In the genomic region with DNA sequence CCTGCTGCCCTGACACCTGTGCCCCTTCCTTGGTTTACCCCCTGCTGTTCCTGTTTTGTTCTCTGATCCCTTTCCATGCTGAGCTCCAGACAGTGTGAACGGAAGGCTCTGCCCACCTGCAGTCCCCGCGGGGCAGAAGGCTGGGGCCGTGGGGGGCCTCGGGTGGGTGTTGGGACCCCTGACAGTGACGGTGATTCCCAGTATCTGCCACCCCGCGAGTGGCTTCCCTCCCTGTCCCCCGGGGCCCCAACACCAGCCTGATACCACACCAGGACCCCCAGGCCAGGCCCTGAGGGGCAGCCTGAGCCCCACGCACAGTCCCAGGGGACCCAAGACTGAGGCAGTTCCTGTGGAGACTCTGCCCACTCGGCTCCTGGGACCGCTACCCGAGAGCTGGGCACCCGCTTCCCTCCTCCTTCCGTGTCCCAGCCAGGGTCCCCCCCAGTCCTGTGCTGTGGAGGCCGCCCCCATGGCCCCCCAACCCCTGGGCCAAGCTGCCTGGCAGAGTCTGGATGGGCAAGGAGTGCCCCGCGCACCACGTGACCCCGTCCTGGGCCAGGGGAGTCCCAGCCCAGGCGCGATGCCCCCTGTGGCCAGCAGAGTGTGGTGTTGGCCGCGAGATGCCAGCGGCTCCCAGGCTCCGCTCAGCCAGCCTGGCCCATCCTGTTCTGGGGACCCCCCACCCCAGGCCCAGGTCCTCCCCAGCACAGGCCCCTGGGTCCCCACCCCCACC, we compare ENCODE assay signal across 1 cellular context.
TF ChIP-seq lines count a peak whose summit lies in the region.

No MANE protein-coding gene starts in this region.

TF ChIP-seq in HEK293, 187 proteins besides CTCF, POLR2A, EP300 and RAD21 (continued from another document and continues in another):
- TF ChIP-seq, protein P1, sequence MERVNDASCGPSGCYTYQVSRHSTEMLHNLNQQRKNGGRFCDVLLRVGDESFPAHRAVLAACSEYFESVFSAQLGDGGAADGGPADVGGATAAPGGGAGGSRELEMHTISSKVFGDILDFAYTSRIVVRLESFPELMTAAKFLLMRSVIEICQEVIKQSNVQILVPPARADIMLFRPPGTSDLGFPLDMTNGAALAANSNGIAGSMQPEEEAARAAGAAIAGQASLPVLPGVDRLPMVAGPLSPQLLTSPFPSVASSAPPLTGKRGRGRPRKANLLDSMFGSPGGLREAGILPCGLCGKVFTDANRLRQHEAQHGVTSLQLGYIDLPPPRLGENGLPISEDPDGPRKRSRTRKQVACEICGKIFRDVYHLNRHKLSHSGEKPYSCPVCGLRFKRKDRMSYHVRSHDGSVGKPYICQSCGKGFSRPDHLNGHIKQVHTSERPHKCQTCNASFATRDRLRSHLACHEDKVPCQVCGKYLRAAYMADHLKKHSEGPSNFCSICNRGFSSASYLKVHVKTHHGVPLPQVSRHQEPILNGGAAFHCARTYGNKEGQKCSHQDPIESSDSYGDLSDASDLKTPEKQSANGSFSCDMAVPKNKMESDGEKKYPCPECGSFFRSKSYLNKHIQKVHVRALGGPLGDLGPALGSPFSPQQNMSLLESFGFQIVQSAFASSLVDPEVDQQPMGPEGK (tag by site-specific recombination; IDR thresholded peaks at IDR 0.05): peak; percentile 70
- TF ChIP-seq KLF8 (tag by site-specific recombination; IDR thresholded peaks at IDR 0.05): no peak
- TF ChIP-seq ZNF701 (tag by site-specific recombination; IDR thresholded peaks at IDR 0.05): no peak
- no peak for TF ChIP-seq ZNF350 (tag by site-specific recombination; IDR thresholded peaks at IDR 0.05)
- TF ChIP-seq ZNF132 (tag by site-specific recombination; IDR thresholded peaks at IDR 0.05; ENCODE audit: borderline replicate concordance): no peak
- no peak for TF ChIP-seq ZFP41 (tag by site-specific recombination; IDR thresholded peaks at IDR 0.05; ENCODE audit: borderline replicate concordance)
- 0 out of 2 replicates have a peak, but pooled peaks have one; percentile 43 for TF ChIP-seq ZNF2 (tag by site-specific recombination; IDR thresholded peaks at IDR 0.05)
- TF ChIP-seq ZBTB7A (tag by site-specific recombination; IDR thresholded peaks at IDR 0.05; ENCODE audit: low read depth): 0 out of 2 replicates have a peak, but pooled peaks have one; percentile 7
- TF ChIP-seq ZNF629 (tag by site-specific recombination; IDR thresholded peaks at IDR 0.05): no peak
- TF ChIP-seq ZNF510 (tag by site-specific recombination; IDR thresholded peaks at IDR 0.05; ENCODE audit: insufficient replicate concordance): no peak
- no peak for TF ChIP-seq ZNF169 (tag by site-specific recombination; IDR thresholded peaks at IDR 0.05)
- TF ChIP-seq ZNF394 (tag by site-specific recombination; IDR thresholded peaks at IDR 0.05; ENCODE audit: borderline replicate concordance): no peak
- TF ChIP-seq ZNF837 (tag by site-specific recombination; IDR thresholded peaks at IDR 0.05): no peak
- TF ChIP-seq GFI1B (tag by site-specific recombination; IDR thresholded peaks at IDR 0.05): no peak
- TF ChIP-seq KLF1 (tag by site-specific recombination; IDR thresholded peaks at IDR 0.05): no peak
- no peak for TF ChIP-seq GLI4 (tag by site-specific recombination; IDR thresholded peaks at IDR 0.05)
- TF ChIP-seq, protein P2, sequence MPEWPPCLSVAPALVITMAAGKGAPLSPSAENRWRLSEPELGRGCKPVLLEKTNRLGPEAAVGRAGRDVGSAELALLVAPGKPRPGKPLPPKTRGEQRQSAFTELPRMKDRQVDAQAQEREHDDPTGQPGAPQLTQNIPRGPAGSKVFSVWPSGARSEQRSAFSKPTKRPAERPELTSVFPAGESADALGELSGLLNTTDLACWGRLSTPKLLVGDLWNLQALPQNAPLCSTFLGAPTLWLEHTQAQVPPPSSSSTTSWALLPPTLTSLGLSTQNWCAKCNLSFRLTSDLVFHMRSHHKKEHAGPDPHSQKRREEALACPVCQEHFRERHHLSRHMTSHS (tag by site-specific recombination; IDR thresholded peaks at IDR 0.05): no peak
- TF ChIP-seq ZNF610 (tag by site-specific recombination; IDR thresholded peaks at IDR 0.05; ENCODE audit: borderline replicate concordance): no peak
- no peak for TF ChIP-seq FEZF1 (tag by site-specific recombination; IDR thresholded peaks at IDR 0.05)
- no peak for TF ChIP-seq ZNF792 (tag by site-specific recombination; IDR thresholded peaks at IDR 0.05)
- TF ChIP-seq ZNF274 (IDR thresholded peaks at IDR 0.05; ENCODE audit: low read length): no peak
- no peak for TF ChIP-seq ZNF274 (tag by site-specific recombination; IDR thresholded peaks at IDR 0.05; ENCODE audit: borderline replicate concordance)
- no peak for TF ChIP-seq ZNF366 (tag by site-specific recombination; conservative IDR thresholded peaks at IDR 0.05)
- TF ChIP-seq ZXDB (tag by site-specific recombination; IDR thresholded peaks at IDR 0.05): no peak
- no peak for TF ChIP-seq BCL11A (tag by site-specific recombination; IDR thresholded peaks at IDR 0.05; ENCODE audit: low read depth)
- TF ChIP-seq, protein P3, sequence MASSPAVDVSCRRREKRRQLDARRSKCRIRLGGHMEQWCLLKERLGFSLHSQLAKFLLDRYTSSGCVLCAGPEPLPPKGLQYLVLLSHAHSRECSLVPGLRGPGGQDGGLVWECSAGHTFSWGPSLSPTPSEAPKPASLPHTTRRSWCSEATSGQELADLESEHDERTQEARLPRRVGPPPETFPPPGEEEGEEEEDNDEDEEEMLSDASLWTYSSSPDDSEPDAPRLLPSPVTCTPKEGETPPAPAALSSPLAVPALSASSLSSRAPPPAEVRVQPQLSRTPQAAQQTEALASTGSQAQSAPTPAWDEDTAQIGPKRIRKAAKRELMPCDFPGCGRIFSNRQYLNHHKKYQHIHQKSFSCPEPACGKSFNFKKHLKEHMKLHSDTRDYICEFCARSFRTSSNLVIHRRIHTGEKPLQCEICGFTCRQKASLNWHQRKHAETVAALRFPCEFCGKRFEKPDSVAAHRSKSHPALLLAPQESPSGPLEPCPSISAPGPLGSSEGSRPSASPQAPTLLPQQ (tag by site-specific recombination; IDR thresholded peaks at IDR 0.05): no peak
- TF ChIP-seq SP3 (tag by site-specific recombination; IDR thresholded peaks at IDR 0.05): no peak
- no peak for TF ChIP-seq HOXC10 (CRISPR knock-in tag; IDR thresholded peaks at IDR 0.05)
- TF ChIP-seq ZNF621 (tag by site-specific recombination; IDR thresholded peaks at IDR 0.05): no peak
- TF ChIP-seq PBX3 (CRISPR knock-in tag; IDR thresholded peaks at IDR 0.05): 0 out of 2 replicates have a peak, but pooled peaks have one; percentile 14
- TF ChIP-seq ZNF426 (tag by site-specific recombination; IDR thresholded peaks at IDR 0.05): no peak
- no peak for TF ChIP-seq ZNF174 (tag by site-specific recombination; IDR thresholded peaks at IDR 0.05)
- no peak for TF ChIP-seq ZNF707 (tag by site-specific recombination; IDR thresholded peaks at IDR 0.05)
- TF ChIP-seq ZBTB21 (tag by site-specific recombination; IDR thresholded peaks at IDR 0.05): no peak
- no peak for TF ChIP-seq ZNF544 (tag by site-specific recombination; IDR thresholded peaks at IDR 0.05)
- no peak for TF ChIP-seq ZNF624 (tag by site-specific recombination; IDR thresholded peaks at IDR 0.05)
- no peak for TF ChIP-seq ZNF670 (tag by site-specific recombination; IDR thresholded peaks at IDR 0.05; ENCODE audit: low read depth)
- no peak for TF ChIP-seq ZNF140 (tag by site-specific recombination; IDR thresholded peaks at IDR 0.05)
- no peak for TF ChIP-seq ZNF24 (tag by site-specific recombination; IDR thresholded peaks at IDR 0.05)
- TF ChIP-seq ZNF513 (tag by site-specific recombination; IDR thresholded peaks at IDR 0.05): no peak
- no peak for TF ChIP-seq HOXA7 (CRISPR knock-in tag; IDR thresholded peaks at IDR 0.05; ENCODE audit: borderline replicate concordance)
- no peak for TF ChIP-seq SALL2 (tag by site-specific recombination; IDR thresholded peaks at IDR 0.05; ENCODE audit: borderline replicate concordance)
- no peak for TF ChIP-seq PRDM4 (tag by site-specific recombination; IDR thresholded peaks at IDR 0.05)
- no peak for TF ChIP-seq ZFP37 (tag by site-specific recombination; IDR thresholded peaks at IDR 0.05)
- no peak for TF ChIP-seq PRDM2 (tag by site-specific recombination; IDR thresholded peaks at IDR 0.05; ENCODE audit: borderline replicate concordance)
- TF ChIP-seq SP2 (tag by site-specific recombination; IDR thresholded peaks at IDR 0.05): no peak
- TF ChIP-seq ZNF776 (tag by site-specific recombination; IDR thresholded peaks at IDR 0.05; ENCODE audit: borderline replicate concordance): no peak
- TF ChIP-seq ZNF76 (tag by site-specific recombination; IDR thresholded peaks at IDR 0.05; ENCODE audit: borderline replicate concordance, low read depth): no peak
- TF ChIP-seq ZFP3 (tag by site-specific recombination; IDR thresholded peaks at IDR 0.05; ENCODE audit: low read depth): no peak
- peak; percentile 96 for TF ChIP-seq GLIS1 (tag by site-specific recombination; IDR thresholded peaks at IDR 0.05)
- TF ChIP-seq ZNF664 (tag by site-specific recombination; IDR thresholded peaks at IDR 0.05): no peak
- no peak for TF ChIP-seq ZBTB1 (tag by site-specific recombination; IDR thresholded peaks at IDR 0.05)
- no peak for TF ChIP-seq ZNF830 (tag by site-specific recombination; IDR thresholded peaks at IDR 0.05; ENCODE audit: low read depth)
- no peak for TF ChIP-seq TCF7L2 (IDR thresholded peaks at IDR 0.05; ENCODE audit: borderline replicate concordance, low read depth, low read length)
- TF ChIP-seq ZNF658 (tag by site-specific recombination; IDR thresholded peaks at IDR 0.05): no peak
